8 cellular contexts compared by ENCODE assay signal in genomic region chr6:11538049-11538798, GRCh38. TPM values are rescaled to one million over a fixed set of nuclear protein-coding genes. Genes with fewer than 3 reads are reported as not detected.
A peak's percentile ranks its signal among the peaks of the same experiment; 100 is the strongest.
DNase-seq lines count a peak whose midpoint lies in the region; ATAC-seq and TF ChIP-seq lines count a peak whose summit lies in the region.

No MANE protein-coding gene starts in this region.

- no peaks in the 10 kb centered on the region for H3K9me3 Mint-ChIP-seq in activated naive CD4-positive, alpha-beta T cell treated with anti-CD3 and anti-CD28 coated beads, Interleukin-2, amount 10 ng/mL, durations not matched to agents 7 days and 5 days
- no peaks in the 10 kb centered on the region for H3K9me3 Mint-ChIP-seq in osteocyte (ENCODE audit: unreplicated experiment)

- no peaks in the 10 kb centered on the region for H3K36me3 Mint-ChIP-seq in activated naive CD4-positive, alpha-beta T cell treated with anti-CD3 and anti-CD28 coated beads, Interleukin-2, amount 10 ng/mL, durations not matched to agents 7 days and 5 days
- no peaks in the 10 kb centered on the region for H3K36me3 Mint-ChIP-seq in osteocyte (ENCODE audit: unreplicated experiment)

- H3K4me1 Mint-ChIP-seq in activated naive CD4-positive, alpha-beta T cell treated with anti-CD3 and anti-CD28 coated beads, Interleukin-2, amount 10 ng/mL, durations not matched to agents 7 days and 5 days = peaks cover 20% of the 10 kb centered on the region
- peaks cover 8% of the 10 kb centered on the region for H3K4me1 Mint-ChIP-seq in osteocyte (ENCODE audit: unreplicated experiment)

- CTCF ChIA-PET in activated naive CD4-positive, alpha-beta T cell treated with anti-CD3 and anti-CD28 coated beads, Interleukin-2, amount 10 ng/mL, durations not matched to agents 7 days and 5 days (lab: Charles Lee) = interaction anchor here (0.6 kb wide), 1 partner anchor 147 kb away, joined by 3 read pairs; no protein-coding TSS in a partner anchor

- peak; percentile 10 for ATAC-seq in HG02970 (IDR thresholded peaks at IDR 0.05; ENCODE audit: low FRiP score, unreplicated experiment)

- DNase-seq in 8988T (peak; percentile 29), GM13977 (ENCODE audit: low spot score) (peak; percentile 61), NOMO-1 treated with DMSO at 0.1 percent for 48 hours (lab: John Stamatoyannopoulos, UW; ENCODE audit: unreplicated experiment) (peak; percentile 54), glomerular visceral epithelial cell (ENCODE audit: extremely low spot score) (peak; percentile 23), osteocyte (ENCODE audit: extremely low spot score, unreplicated experiment) (no peak), GOT3 (lab: John Stamatoyannopoulos, UW) (no peak)
- peak; percentile 44 for DNase-seq in activated naive CD4-positive, alpha-beta T cell treated with anti-CD3 and anti-CD28 coated beads, Interleukin-2, amount 10 ng/mL, durations not matched to agents 7 days and 5 days

- H3K27me3 Mint-ChIP-seq in activated naive CD4-positive, alpha-beta T cell treated with anti-CD3 and anti-CD28 coated beads, Interleukin-2, amount 10 ng/mL, durations not matched to agents 7 days and 5 days = peaks cover 37% of the 10 kb centered on the region
- peaks cover 21% of the 10 kb centered on the region for H3K27me3 Mint-ChIP-seq in osteocyte (ENCODE audit: unreplicated experiment)

- TF ChIP-seq CTCF in GM13977 (IDR thresholded peaks at IDR 0.05; ENCODE audit: extremely low read depth, insufficient read depth, missing control alignments) (no peak), osteocyte (IDR thresholded peaks at IDR 0.05) (no peak)

- peak overlapping the region; percentile 77 for H3K4me3 Mint-ChIP-seq in activated naive CD4-positive, alpha-beta T cell treated with anti-CD3 and anti-CD28 coated beads, Interleukin-2, amount 10 ng/mL, durations not matched to agents 7 days and 5 days
- H3K4me3 Mint-ChIP-seq in osteocyte (ENCODE audit: unreplicated experiment) = peak overlapping the region; percentile 76

- in situ Hi-C loops in GM13977 (cut with MboI; ENCODE audit: low pct_unique_long_range_greater_than_20kb, low sequenced_read_pairs, unreplicated experiment) = no loop called here

- H3K27ac Mint-ChIP-seq in activated naive CD4-positive, alpha-beta T cell treated with anti-CD3 and anti-CD28 coated beads, Interleukin-2, amount 10 ng/mL, durations not matched to agents 7 days and 5 days = no peak overlapping the region
- no peak overlapping the region for H3K27ac Mint-ChIP-seq in osteocyte (ENCODE audit: unreplicated experiment)

RNA-seq across cellular contexts. Expression of gene TMEM170B, which starts 0.7 kb away (rescaled TPM):
- 3.5 and 3.7 TPM in 2 replicates for total RNA-seq in osteocyte

Comparison
In these comparisons a context has a peak if more than half of its experiments do, and no peak if none do; other contexts are left out.
1. DNase-seq: peak in 8988T (single experiment), GM13977 (single experiment), NOMO-1 treated with DMSO at 0.1 percent for 48 hours (single experiment), activated naive CD4-positive, alpha-beta T cell treated with anti-CD3 and anti-CD28 coated beads, Interleukin-2, amount 10 ng/mL, durations not matched to agents 7 days and 5 days (single experiment) and glomerular visceral epithelial cell (single experiment); none in osteocyte (single experiment) and GOT3 (single experiment).